Comparison of ENCODE assay signal across 1 cellular context in the genomic region with DNA sequence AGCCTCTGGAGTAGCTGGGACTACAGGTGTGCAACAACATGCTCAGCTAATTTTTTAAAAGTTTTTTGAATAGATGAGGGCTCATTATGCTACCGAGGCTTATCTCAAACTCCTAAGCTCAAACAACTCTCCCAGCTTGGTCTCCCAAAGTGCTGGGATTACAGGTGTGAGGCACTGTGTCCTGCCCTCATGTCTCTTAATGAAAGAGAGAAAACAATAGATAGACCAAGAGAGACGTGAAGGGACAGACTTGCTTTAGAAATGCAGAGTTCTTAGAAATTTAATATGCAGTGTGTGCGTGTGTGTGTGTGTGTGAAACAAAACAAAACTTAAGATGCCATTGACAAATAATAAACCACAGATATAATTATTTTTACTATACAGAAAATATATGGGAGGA.
TF ChIP-seq lines count a peak whose summit lies in the region.

No MANE protein-coding gene starts in this region.

TF ChIP-seq in H1, 55 proteins besides CTCF, POLR2A, EP300 and RAD21:
- TF ChIP-seq, protein P1, sequence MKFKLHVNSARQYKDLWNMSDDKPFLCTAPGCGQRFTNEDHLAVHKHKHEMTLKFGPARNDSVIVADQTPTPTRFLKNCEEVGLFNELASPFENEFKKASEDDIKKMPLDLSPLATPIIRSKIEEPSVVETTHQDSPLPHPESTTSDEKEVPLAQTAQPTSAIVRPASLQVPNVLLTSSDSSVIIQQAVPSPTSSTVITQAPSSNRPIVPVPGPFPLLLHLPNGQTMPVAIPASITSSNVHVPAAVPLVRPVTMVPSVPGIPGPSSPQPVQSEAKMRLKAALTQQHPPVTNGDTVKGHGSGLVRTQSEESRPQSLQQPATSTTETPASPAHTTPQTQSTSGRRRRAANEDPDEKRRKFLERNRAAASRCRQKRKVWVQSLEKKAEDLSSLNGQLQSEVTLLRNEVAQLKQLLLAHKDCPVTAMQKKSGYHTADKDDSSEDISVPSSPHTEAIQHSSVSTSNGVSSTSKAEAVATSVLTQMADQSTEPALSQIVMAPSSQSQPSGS (IDR thresholded peaks at IDR 0.05; ENCODE audit: low read length) = no peak
- TF ChIP-seq TAF1 (IDR thresholded peaks at IDR 0.05; ENCODE audit: low read depth, low read length) = no peak
TF ChIP-seq in H1: peak in this region for 0.
